Comparison of ENCODE assay signal across 8 cellular contexts in genomic region chr1:159826436-159827101, GRCh38. TPM values are rescaled to one million over a fixed set of nuclear protein-coding genes. Genes with fewer than 3 reads are reported as not detected.
DNase-seq lines count a peak whose midpoint lies in the region; ATAC-seq, FAIRE-seq and TF ChIP-seq lines count a peak whose summit lies in the region.

SLAMF8 (plus strand) TSS chr1:159826873; CDS start chr1:159826899, 26 bp downstream.

- H3K4me1 ChIP-seq in colonic mucosa = no peaks in the 10 kb centered on the region

- POLR2A ChIA-PET in T-cell (lab: Charles Lee) = no interaction called here

- FAIRE-seq in GM18507 (lab: Jason Lieb, UNC) = peak; percentile 86

- no peaks in the 10 kb centered on the region for H3K36me3 ChIP-seq in colonic mucosa

- H3K27me3 ChIP-seq in colonic mucosa = no peaks in the 10 kb centered on the region

- no peaks in the 10 kb centered on the region for H3K9me3 ChIP-seq in colonic mucosa

- peak within 1 kb of the TSS; percentile 17 to 63 (median 22) for H3K4me3 Mint-ChIP-seq in T-cell

- H3K27ac Mint-ChIP-seq in T-cell = peak within 1 kb of the TSS; percentile 52 to 57

- H3K27ac ChIP-seq in colonic mucosa = no peak within 1 kb of the TSS

- H3K4me1 Mint-ChIP-seq in T-cell = peaks cover 47 to 56% (median 50%) of the 10 kb centered on the region in 3 donors

- DNase-seq in GM18507 (ENCODE audit: extremely low spot score, insufficient read length, low read depth) (peak; percentile 25), T-cell (peak; percentile 12 to 70 (median 50)), colonic mucosa (peak; percentile 44), retina (no peak), iPS-NIHi11 (ENCODE audit: low spot score) (no peak), kidney glomerular epithelial cell (lab: John Stamatoyannopoulos, UW) (no peak)
- peak; percentile 39 to 44 (median 43) for DNase-seq in stimulated activated CD4-positive, alpha-beta T cell treated with anti-CD3 and anti-CD28 coated beads, Interleukin-12 subunit alpha, Interleukin-12 subunit beta, amount 100 ng/mL, for 48 hours (ENCODE audit: low read depth in 2 of 3, low spot score in 1 of 3)

- H3K4me3 ChIP-seq in colonic mucosa = no peak within 1 kb of the TSS

- intact Hi-C loops in colonic mucosa (cut with DNase I) = no loop called here

- H3K9me3 Mint-ChIP-seq in T-cell = peaks cover 0 to 9% (median 8%) of the 10 kb centered on the region in 3 donors

- peaks cover 0 to 2% of the 10 kb centered on the region in 2 donors for H3K27me3 Mint-ChIP-seq in T-cell

- H3K9ac ChIP-seq in colonic mucosa (ENCODE audit: low read depth in 2 of 2, low read length in 2 of 2) = peak within 1 kb of the TSS in 1 of 2 donors; percentile 21

- ATAC-seq in T-cell (replicated peaks in 1 of 4) (peak; percentile 71 to 87 (median 84)), HG02642 (IDR thresholded peaks at IDR 0.05; ENCODE audit: poor library complexity, unreplicated experiment) (no peak)

- peaks cover 7% of the 10 kb centered on the region for H3K36me3 Mint-ChIP-seq in T-cell

- CTCF ChIA-PET in T-cell (lab: Charles Lee) = no interaction called here

- TF ChIP-seq CTCF in colonic mucosa (IDR thresholded peaks at IDR 0.05) = no peak

RNA-seq across cellular contexts. Expression of gene SLAMF8, which starts in this region (rescaled TPM):
- total RNA-seq in T-cell (1 to 10 TPM in 1 of 5 donors, under 1 TPM in 3, not detected in 1; 0.41 to 1.0 (median 0.69) TPM), colonic mucosa (1 to 10 TPM; 1.5 to 1.9 TPM)

Comparison
In these comparisons a context has a peak if more than half of its experiments do, and no peak if none do; other contexts are left out.
1. DNase-seq: peak in GM18507 (single experiment), T-cell (34 of 34), colonic mucosa (single experiment) and stimulated activated CD4-positive, alpha-beta T cell treated with anti-CD3 and anti-CD28 coated beads, Interleukin-12 subunit alpha, Interleukin-12 subunit beta, amount 100 ng/mL, for 48 hours (3 of 3); none in retina (single experiment), iPS-NIHi11 (single experiment) and kidney glomerular epithelial cell (single experiment).